21 cellular contexts compared by ENCODE assay signal in the genomic region with DNA sequence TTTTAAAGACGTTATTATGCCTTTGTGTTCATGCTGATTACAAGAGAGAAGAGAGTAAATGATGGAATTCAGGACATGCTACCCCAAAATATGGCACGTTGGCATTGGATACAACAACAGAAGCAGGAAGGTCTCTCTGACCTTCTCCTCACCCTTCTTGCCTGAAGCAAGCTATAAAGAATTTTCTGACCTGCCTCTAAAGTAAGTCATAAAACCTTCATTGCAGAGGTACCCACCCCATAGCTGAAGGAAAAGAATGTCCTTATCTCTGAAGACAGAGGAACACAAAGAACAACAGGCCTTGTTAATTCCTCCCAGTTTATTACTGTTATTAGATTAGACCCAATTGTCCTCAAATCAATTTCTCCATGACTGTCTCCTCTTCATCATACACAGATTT.
"Had no signal": no experiment of that assay in that cellular context is flagged by ENCODE, and none has a peak within 500 bp of the region (broad histone marks: within the 10 kb centered on the region; RNA-seq: fewer than 3 reads in every experiment).

No MANE protein-coding gene starts in this region.

- H3K9ac ChIP-seq: parathyroid adenoma had no signal

- DNase-seq: cortex of kidney; dorsolateral prefrontal cortex; effector CD8-positive, alpha-beta T cell; heart left ventricle; hypothalamus; islet precursor cell; left ventricle myocardium superior; mesendoderm; naive thymus-derived CD4-positive, alpha-beta T cell; nephron progenitor cell; retina; right lobe of liver; stimulated activated CD4-positive, alpha-beta T cell treated with anti-CD3 and anti-CD28 coated beads, Interleukin-2, amount 100 ng/mL, for 24 hours; stimulated activated CD4-positive, alpha-beta T cell treated with anti-CD3 and anti-CD28 coated beads, Interleukin-4, amount 100 ng/mL, for 4 hours; stimulated activated naive CD4-positive, alpha-beta T cell treated with Interleukin-2 at 50 U/mL for 16 hours; uterus had no signal

- ATAC-seq: esophagus mucosa; heart left ventricle; left ventricle myocardium superior; naive thymus-derived CD4-positive, alpha-beta T cell; right lobe of liver had no signal

- H3K4me3 ChIP-seq: dorsolateral prefrontal cortex, heart left ventricle, lung, prostate gland, right lobe of liver, uterus had no signal

- H3K27me3 ChIP-seq: dorsolateral prefrontal cortex, heart left ventricle, right lobe of liver, uterus had no signal

- H3K4me1 ChIP-seq: heart left ventricle, parathyroid adenoma, prostate gland, right lobe of liver, uterus had no signal

- FAIRE-seq: frontal cortex had no signal

- H3K79me2 ChIP-seq: parathyroid adenoma had no signal

- H3K4me3 Mint-ChIP-seq: naive thymus-derived CD4-positive, alpha-beta T cell; nephron progenitor cell had no signal

- H3K9me3 ChIP-seq: prostate gland had no signal

- H2AFZ ChIP-seq: parathyroid adenoma had no signal

- H3K27me3 Mint-ChIP-seq: naive thymus-derived CD4-positive, alpha-beta T cell had no signal

- H3K27ac ChIP-seq: dorsolateral prefrontal cortex, heart left ventricle, parathyroid adenoma, prostate gland, right lobe of liver, uterus had no signal

- H3K36me3 ChIP-seq: prostate gland, uterus had no signal
